9 cellular contexts compared by ENCODE assay signal in genomic region chr10:44965651-44966097, GRCh38. TPM values are rescaled to one million over a fixed set of nuclear protein-coding genes. Genes with fewer than 3 reads are reported as not detected.
DNase-seq lines count a peak whose midpoint lies in the region; ATAC-seq lines count a peak whose summit lies in the region.
"Had no signal": no experiment of that assay in that cellular context is flagged by ENCODE, and none has a peak within 500 bp of the region (broad histone marks: within the 10 kb centered on the region; RNA-seq: fewer than 3 reads in every experiment).

No MANE protein-coding gene starts in this region.

- DNase-seq in cerebellum (ENCODE audit: low spot score) (peak; percentile 54), posterior vena cava (ENCODE audit: low spot score) (peak; percentile 61), NCI-H2196 treated with DMSO at 0.1 percent for 48 hours (lab: John Stamatoyannopoulos, UW; ENCODE audit: unreplicated experiment) (no peak), NCI-H2227 treated with DMSO at 0.1 percent for 48 hours (lab: John Stamatoyannopoulos, UW) (no peak), amniotic stem cell (lab: John Stamatoyannopoulos, UW) (no peak), anterior cingulate cortex (lab: John Stamatoyannopoulos, UW) (no peak)

- ATAC-seq in GM18870 (IDR thresholded peaks at IDR 0.05; ENCODE audit: unreplicated experiment) (peak; percentile 43), HG02798 (IDR thresholded peaks at IDR 0.05; ENCODE audit: poor library complexity, unreplicated experiment) (peak; percentile 40)

- intact Hi-C loops in posterior vena cava (cut with DNase I): no loop called here

RNA-seq across cellular contexts. Expression of gene RASSF4, which starts 6.1 kb away (rescaled TPM):
- total RNA-seq in cerebellum (26.5 TPM), posterior vena cava (10 to 100 TPM; 15.5 to 37.9 TPM)

RNA-seq across cellular contexts. Expression of gene DEPP1, which starts 12.9 kb away (rescaled TPM):
- total RNA-seq in cerebellum (9.9 TPM), posterior vena cava (100 to 1,000 TPM in 1 of 2 donors, 10 to 100 TPM in 1; 58.8 to 105 TPM)

RNA-seq across cellular contexts. Expression of gene ZNF22, which starts 35.0 kb away (rescaled TPM):
- 34.9 TPM for total RNA-seq in cerebellum
- total RNA-seq in posterior vena cava: 10 to 100 TPM; 17.4 to 19.7 TPM

RNA-seq across cellular contexts. Expression of gene TMEM72, which starts 54.5 kb away (rescaled TPM):
- total RNA-seq in cerebellum: 0.27 TPM
- not detected for total RNA-seq in posterior vena cava
- total RNA-seq: NCI-H460 had no signal

Comparison
In these comparisons a context has a peak if more than half of its experiments do, and no peak if none do; other contexts are left out.
1. DNase-seq: peak in cerebellum (single experiment) and posterior vena cava (single experiment); none in NCI-H2196 treated with DMSO at 0.1 percent for 48 hours (single experiment), NCI-H2227 treated with DMSO at 0.1 percent for 48 hours (single experiment), amniotic stem cell (single experiment) and anterior cingulate cortex (0 of 58).